In the genomic region with DNA sequence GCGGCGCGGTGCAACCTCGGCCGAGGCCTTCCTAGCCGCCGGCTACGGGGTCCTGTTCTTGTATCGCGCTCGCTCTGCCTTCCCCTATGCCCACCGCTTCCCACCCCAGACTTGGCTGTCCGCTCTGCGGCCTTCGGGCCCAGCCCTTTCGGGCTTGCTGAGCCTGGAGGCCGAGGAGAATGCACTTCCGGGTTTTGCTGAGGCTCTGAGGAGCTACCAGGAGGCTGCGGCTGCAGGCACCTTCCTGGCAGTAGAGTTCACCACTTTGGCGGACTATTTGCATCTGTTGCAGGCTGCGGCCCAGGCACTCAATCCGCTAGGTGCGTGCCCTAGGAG, we compare ENCODE assay signal across 8 cellular contexts. TPM values are rescaled to one million over a fixed set of nuclear protein-coding genes. Genes with fewer than 3 reads are reported as not detected.
DNase-seq lines count a peak whose midpoint lies in the region; ATAC-seq and TF ChIP-seq lines count a peak whose summit lies in the region.

No MANE protein-coding gene starts in this region.

- H3K4me1 ChIP-seq in right lobe of liver = peaks cover 0 to 24% (median 9%) of the 10 kb centered on the region in 4 donors

- 0% methylated on average over 6 of the region's 23 CpGs for WGBS in right lobe of liver (ENCODE audit: insufficient coverage, low coverage, low lambda C conversion rate, missing lambda C conversion rate)

- H3K36me3 ChIP-seq in right lobe of liver = peaks cover 0 to 28% (median 1%) of the 10 kb centered on the region in 4 donors

- H3K4me3 ChIP-seq in NB4 (ENCODE audit: low read depth, low read length) (peak overlapping the region; percentile 90), WI38 (ENCODE audit: low read depth, low read length) (peak overlapping the region; percentile 56), coronary artery (peak overlapping the region; percentile 82), right lobe of liver (peak overlapping the region; percentile 73 to 100 (median 98))

- TF ChIP-seq CTCF in NB4 (IDR thresholded peaks at IDR 0.05; ENCODE audit: low read depth, low read length) (no peak), WI38 (IDR thresholded peaks at IDR 0.05; ENCODE audit: low read depth, low read length) (no peak), coronary artery (IDR thresholded peaks at IDR 0.05) (no peak), right lobe of liver (IDR thresholded peaks at IDR 0.05) (no peak)

- ATAC-seq in HG02588 (IDR thresholded peaks at IDR 0.05; ENCODE audit: unreplicated experiment) (peak; percentile 51), right lobe of liver (peak; percentile 56 to 70 (median 63))

- no peaks in the 10 kb centered on the region for H3K27me3 ChIP-seq in right lobe of liver

- DNase-seq in NCI-H1417 (lab: John Stamatoyannopoulos, UW) (peak in 2 of 3 experiments; percentile 25 to 87), NCI-H1417 treated with DMSO at 0.1 percent for 48 hours (lab: John Stamatoyannopoulos, UW) (no peak), NB4 (ENCODE audit: low read depth) (peak; percentile 83), coronary artery (ENCODE audit: low spot score) (peak; percentile 77), right lobe of liver (peak; percentile 64 to 72 (median 64))
- peak; percentile 27 to 54 (median 30) for DNase-seq in stimulated activated CD4-positive, alpha-beta T cell treated with anti-CD3 and anti-CD28 coated beads, TNF-alpha, amount 100 ng/mL, for 24 hours (ENCODE audit: low read depth in 3 of 3)

- TF ChIP-seq POLR2A in NB4 (IDR thresholded peaks at IDR 0.05; ENCODE audit: extremely low read depth, insufficient read length) = no peak
- no peak for TF ChIP-seq POLR2A in right lobe of liver (IDR thresholded peaks at IDR 0.05)

- H3K27ac ChIP-seq in coronary artery (peak overlapping the region; percentile 86 to 92), right lobe of liver (peak overlapping the region; percentile 89 to 92 (median 90))

- H3K9me3 ChIP-seq in right lobe of liver = no peaks in the 10 kb centered on the region

- intact Hi-C loops in right lobe of liver (cut with DNase I) = no loop called here

RNA-seq across cellular contexts. Expression of gene PPCS, which starts 0.4 kb away (rescaled TPM):
- 10 to 100 TPM; 36.3 to 44.1 (median 42.7) TPM for total RNA-seq in right lobe of liver

RNA-seq across cellular contexts. Expression of gene ZMYND12, which starts 0.9 kb away (rescaled TPM):
- 1 to 10 TPM; 1.5 to 7.3 (median 2.6) TPM for total RNA-seq in right lobe of liver

RNA-seq across cellular contexts. Expression of gene CCDC30, which starts 6.4 kb away (rescaled TPM):
- 1 to 10 TPM in 3 of 6 experiments, under 1 TPM in 3; 0.37 to 1.4 (median 1.0) TPM for total RNA-seq in right lobe of liver
